Comparison of ENCODE assay signal across 9 cellular contexts in genomic region chr2:43133336-43133707, GRCh38.
DNase-seq lines count a peak whose midpoint lies in the region; ATAC-seq and TF ChIP-seq lines count a peak whose summit lies in the region.
"Had no signal": no experiment of that assay in that cellular context is flagged by ENCODE, and none has a peak within 500 bp of the region (broad histone marks: within the 10 kb centered on the region; RNA-seq: fewer than 3 reads in every experiment).

No MANE protein-coding gene starts in this region.

- H3K27me3 ChIP-seq in DOHH2 (ENCODE audit: control insufficient read depth, low read length), result no peaks in the 10 kb centered on the region
- no peaks in the 10 kb centered on the region for H3K27me3 ChIP-seq in duodenal mucosa (ENCODE audit: control insufficient read depth in 1 of 2, insufficient read depth in 2 of 2, low read length in 2 of 2)
- no peaks in the 10 kb centered on the region for H3K27me3 ChIP-seq in sigmoid colon

- peak; percentile 66 for DNase-seq in NB4 (ENCODE audit: low read depth)
- no peak for DNase-seq in sigmoid colon
- DNase-seq in SW 1271 (lab: John Stamatoyannopoulos, UW), result no peak
- DNase-seq in NK-92 (lab: John Stamatoyannopoulos, UW; ENCODE audit: unreplicated experiment), result no peak
- DNase-seq: GOT3, NCI-H526 had no signal

- peak overlapping the region; percentile 45 to 50 for H3K9ac ChIP-seq in duodenal mucosa (ENCODE audit: low read depth in 1 of 2, low read length in 2 of 2)

- TF ChIP-seq CTCF in DOHH2 (IDR thresholded peaks at IDR 0.05; ENCODE audit: low read depth, low read length, poor library complexity, severe bottlenecking) (no peak), NB4 (IDR thresholded peaks at IDR 0.05; ENCODE audit: low read depth, low read length) (no peak), sigmoid colon (IDR thresholded peaks at IDR 0.05) (no peak)

- ATAC-seq in HG03521 (IDR thresholded peaks at IDR 0.05; ENCODE audit: unreplicated experiment), result no peak

- peaks cover 52% of the 10 kb centered on the region for H3F3A ChIP-seq in DOHH2 (ENCODE audit: control insufficient read depth, insufficient read depth)

- H3K4me3 ChIP-seq in DOHH2 (ENCODE audit: low read length) (peak overlapping the region; percentile 56), NB4 (ENCODE audit: low read depth, low read length) (no peak overlapping the region), duodenal mucosa (ENCODE audit: low read depth in 1 of 2, low read length in 2 of 2) (no peak overlapping the region), sigmoid colon (no peak overlapping the region)

- no peaks in the 10 kb centered on the region for H3K79me2 ChIP-seq in DOHH2 (ENCODE audit: control insufficient read depth, low read length)

- TF ChIP-seq POLR2A in NB4 (IDR thresholded peaks at IDR 0.05; ENCODE audit: extremely low read depth, insufficient read length), result no peak
- no peak for TF ChIP-seq POLR2A in sigmoid colon (IDR thresholded peaks at IDR 0.05)

- intact Hi-C loops in sigmoid colon (cut with DNase I), result no loop called here

- H3K36me3 ChIP-seq in DOHH2 (ENCODE audit: control insufficient read depth, low read length), result no peaks in the 10 kb centered on the region
- no peaks in the 10 kb centered on the region for H3K36me3 ChIP-seq in duodenal mucosa (ENCODE audit: control insufficient read depth in 1 of 2, insufficient read depth in 2 of 2, low read length in 2 of 2)
- H3K36me3 ChIP-seq in sigmoid colon, result no peaks in the 10 kb centered on the region

- WGBS in sigmoid colon, 2 donors, result 44 to 73% methylated on average over 4 of the region's 4 CpGs

- H3K4me1 ChIP-seq in DOHH2 (ENCODE audit: control insufficient read depth, low read length), result peaks cover 100% of the 10 kb centered on the region
- peaks cover 89 to 91% of the 10 kb centered on the region in 2 donors for H3K4me1 ChIP-seq in duodenal mucosa (ENCODE audit: control insufficient read depth in 1 of 2, insufficient read depth in 2 of 2, low read length in 2 of 2)
- H3K4me1 ChIP-seq in sigmoid colon, result peaks cover 0 to 16% (median 12%) of the 10 kb centered on the region in 4 donors

- H4K20me1 ChIP-seq in DOHH2 (ENCODE audit: control insufficient read depth, insufficient read depth, low read depth, low read length), result no peaks in the 10 kb centered on the region

- no peaks in the 10 kb centered on the region for H3K9me3 ChIP-seq in DOHH2 (ENCODE audit: control insufficient read depth, insufficient read depth, low read length)
- no peaks in the 10 kb centered on the region for H3K9me3 ChIP-seq in duodenal mucosa (ENCODE audit: control insufficient read depth in 1 of 2, low read length in 2 of 2)
- H3K9me3 ChIP-seq in sigmoid colon, result no peaks in the 10 kb centered on the region

- H3K27ac ChIP-seq in DOHH2 (ENCODE audit: low read depth, low read length) (peak overlapping the region; percentile 98), duodenal mucosa (ENCODE audit: low read depth, low read length) (peak overlapping the region; percentile 65), sigmoid colon (peak overlapping the region in 3 of 4 donors; percentile 11 to 63 (median 53))

- peak overlapping the region; percentile 77 for H3K4me2 ChIP-seq in DOHH2 (ENCODE audit: low read length)

- H3K9me2 ChIP-seq in DOHH2 (replicated peaks; ENCODE audit: control insufficient read depth, low read length), result no peaks in the 10 kb centered on the region

- TF ChIP-seq EP300 in sigmoid colon (IDR thresholded peaks at IDR 0.05), result no peak
